Comparison of ENCODE assay signal across 8 cellular contexts in genomic region chr14:63542231-63542999, GRCh38. TPM values are rescaled to one million over a fixed set of nuclear protein-coding genes. Genes with fewer than 3 reads are reported as not detected.
DNase-seq lines count a peak whose midpoint lies in the region; ATAC-seq and TF ChIP-seq lines count a peak whose summit lies in the region.

No MANE protein-coding gene starts in this region.

- H3K4me3 ChIP-seq in SK-N-SH (ENCODE audit: low read depth in 2 of 2, low read length in 1 of 2) (peak overlapping the region; percentile 89 to 93), transverse colon (peak overlapping the region; percentile 69 to 100 (median 86))

- CTCF ChIA-PET in SK-N-SH (lab: Yijun Ruan, JAX): interaction anchor here (0.8 to 5.2 kb wide), 8 partner anchors 10 to 228 kb away, joined by 3 to 78 read pairs (median 5); partner anchors contain the start of gene WDR89

- no peaks in the 10 kb centered on the region for H3K9me3 ChIP-seq in SK-N-SH
- no peaks in the 10 kb centered on the region for H3K9me3 ChIP-seq in transverse colon

- in situ Hi-C loops in transverse colon (cut with MboI; ENCODE audit: low pct_ligation_motif_present in 1 of 4, low pct_unique_long_range_greater_than_20kb in 1 of 4, low sequenced_read_pairs in 3 of 4): loop anchor here in 3 of 4 donors (10.0 kb wide), 2 partner anchors 148 to 158 kb away; no protein-coding TSS in a partner anchor

- intact Hi-C loops in transverse colon (cut with DNase I; ENCODE audit: low total_unique reads): loop anchor here (5.0 kb wide), 1 partner anchor 155 kb away; no protein-coding TSS in a partner anchor

- POLR2A ChIA-PET in SK-N-SH (lab: Yijun Ruan, JAX): interaction anchor here (0.6 to 2.0 kb wide), 5 partner anchors 16 to 185 kb away, joined by 3 to 11 read pairs (median 4); partner anchors contain the start of genes SGPP1 and WDR89

- H3K9me2 ChIP-seq in SK-N-SH: no peaks in the 10 kb centered on the region

- peak overlapping the region; percentile 55; the same call in 1 of the 2 replicates for H2AFZ ChIP-seq in SK-N-SH (ENCODE audit: low read depth)

- H3K27me3 ChIP-seq in SK-N-SH (ENCODE audit: insufficient read depth) (no peaks in the 10 kb centered on the region), transverse colon (no peaks in the 10 kb centered on the region)

- peak overlapping the region; percentile 95 for H3K4me2 ChIP-seq in SK-N-SH

- peak overlapping the region; percentile 85 for H3K9ac ChIP-seq in SK-N-SH

- DNase-seq in stimulated activated CD4-positive, alpha-beta T cell treated with anti-CD3 and anti-CD28 coated beads, Interleukin-4, amount 100 ng/mL, for 24 hours: peak; percentile 8
- DNase-seq in stimulated activated CD4-positive, alpha-beta T cell treated with anti-CD3 and anti-CD28 coated beads, Interleukin-15, amount 100 ng/mL, for 24 hours: no peak
- DNase-seq in SK-N-SH: peak; percentile 62
- peak; percentile 37 for DNase-seq in dermis blood vessel endothelial cell
- peak; percentile 28 to 30 for DNase-seq in lung microvascular endothelial cell (ENCODE audit: low read depth in 2 of 2)
- DNase-seq in transverse colon: peak; percentile 36

- ATAC-seq in HG03039 (IDR thresholded peaks at IDR 0.05; ENCODE audit: unreplicated experiment) (peak; percentile 9), GM18861 (IDR thresholded peaks at IDR 0.05; ENCODE audit: unreplicated experiment) (no peak)

- TF ChIP-seq CTCF in SK-N-SH (IDR thresholded peaks at IDR 0.05) (no peak), transverse colon (IDR thresholded peaks at IDR 0.05) (no peak)

- H4K20me1 ChIP-seq in SK-N-SH (ENCODE audit: insufficient read depth): peaks cover 29% of the 10 kb centered on the region

- H3F3A ChIP-seq in SK-N-SH (replicated peaks; ENCODE audit: insufficient read depth): peaks cover 13% of the 10 kb centered on the region

- H3K36me3 ChIP-seq in SK-N-SH (replicated peaks in 1 of 2; ENCODE audit: control insufficient read depth in 1 of 2, insufficient read depth in 2 of 2, low read length in 1 of 2) (peaks cover 18 to 30% of the 10 kb centered on the region in 2 experiments), transverse colon (peaks cover 0 to 18% (median 4%) of the 10 kb centered on the region in 4 donors)

- 0 out of 2 replicates have a peak, but pooled peaks have one; percentile 6 for TF ChIP-seq RAD21 in SK-N-SH (IDR thresholded peaks at IDR 0.05; ENCODE audit: low read length)

- peak overlapping the region; percentile 83 to 86 for H3K27ac ChIP-seq in SK-N-SH (ENCODE audit: low read depth in 2 of 2, low read length in 1 of 2)
- peak overlapping the region; percentile 91 to 98 (median 95) for H3K27ac ChIP-seq in transverse colon

- no peak for TF ChIP-seq POLR2A in transverse colon (IDR thresholded peaks at IDR 0.05)

- H3K79me2 ChIP-seq in SK-N-SH (ENCODE audit: insufficient read depth): peaks cover 63% of the 10 kb centered on the region

- TF ChIP-seq EP300 in SK-N-SH (IDR thresholded peaks at IDR 0.05; ENCODE audit: borderline replicate concordance in 1 of 2, low read depth in 1 of 2, low read length in 1 of 2) (no peak), transverse colon (IDR thresholded peaks at IDR 0.05; ENCODE audit: low read depth) (no peak)

- 0% methylated on average over 30 of the region's 46 CpGs for WGBS in SK-N-SH (ENCODE audit: low lambda C conversion rate)
- WGBS in transverse colon (ENCODE audit: low coverage in 1 of 2), 2 donors: 0 to 2% methylated on average over 4 to 42 of the region's 46 CpGs

- H3K4me1 ChIP-seq in SK-N-SH (ENCODE audit: control insufficient read depth in 1 of 2, insufficient read depth in 2 of 2, low read depth in 1 of 2, low read length in 1 of 2): peaks cover 0 to 2% of the 10 kb centered on the region in 2 experiments; a peak in 1 of 4 replicates
- peaks cover 5 to 27% (median 17%) of the 10 kb centered on the region in 4 donors for H3K4me1 ChIP-seq in transverse colon

TF ChIP-seq in SK-N-SH, 30 proteins besides CTCF, POLR2A, EP300 and RAD21:
- TF ChIP-seq USF2 (IDR thresholded peaks at IDR 0.05; ENCODE audit: borderline replicate concordance, low read depth, low read length) (no peak), MXI1 (IDR thresholded peaks at IDR 0.05; ENCODE audit: low read depth, low read length) (peak; percentile 48; the same call in 1 of the 2 replicates), SIN3A (IDR thresholded peaks at IDR 0.05; ENCODE audit: borderline replicate concordance, low read depth, low read length) (no peak), RFX5 (IDR thresholded peaks at IDR 0.05; ENCODE audit: low read length) (no peak), GATA2 (CRISPR knock-in tag; IDR thresholded peaks at IDR 0.05) (peak; percentile 74), FOSL2 (IDR thresholded peaks at IDR 0.05; ENCODE audit: borderline replicate concordance, low read depth) (no peak)

RNA-seq across cellular contexts. Expression of gene PPP2R5E, which starts 0.8 kb away (rescaled TPM):
- polyA plus RNA-seq in SK-N-SH (2012; rRNA removed): 4.0 and 4.4 TPM in 2 replicates
- 10.4 and 12.2 TPM in 2 replicates for polyA plus RNA-seq in SK-N-SH (2012; cell fraction: cytosol; rRNA removed)
- 6.7 and 7.0 TPM in 2 replicates for polyA plus RNA-seq in SK-N-SH (2012; cell fraction: nucleus; rRNA removed)
- total RNA-seq in dermis blood vessel endothelial cell (14.3 and 37.1 TPM in 2 replicates), lung microvascular endothelial cell (8.1 and 8.9 TPM in 2 replicates), transverse colon (10 to 100 TPM; 10.5 to 45.2 (median 27.8) TPM)
